ENCODE assay signal across 8 cellular contexts in genomic region chr15:78873796-78874761, GRCh38. TPM values are rescaled to one million over a fixed set of nuclear protein-coding genes. Genes with fewer than 3 reads are reported as not detected.
DNase-seq lines count a peak whose midpoint lies in the region; ATAC-seq and TF ChIP-seq lines count a peak whose summit lies in the region.

No MANE protein-coding gene starts in this region.

- H3K4me3 ChIP-seq in HUES48 (ENCODE audit: low read depth, low read length): peak overlapping the region; percentile 98
- H3K4me3 ChIP-seq in epithelial cell of esophagus (ENCODE audit: low read length): peak overlapping the region; percentile 96

- H3K27me3 Mint-ChIP-seq in CD14-positive monocyte (ENCODE audit: low read depth in 3 of 3) (peaks cover 0 to 2% (median 0%) of the 10 kb centered on the region in 3 donors), neural crest cell (ENCODE audit: low read depth) (peaks cover 7% of the 10 kb centered on the region)
- no peaks in the 10 kb centered on the region for H3K27me3 Mint-ChIP-seq in activated CD4-positive, alpha-beta T cell treated with anti-CD3 and anti-CD28 coated beads, Interleukin-2, amount 10 ng/mL, durations not matched to agents 24 days and 14 days

- H3K4me3 Mint-ChIP-seq in CD14-positive monocyte (peak overlapping the region; percentile 97 to 98), neural crest cell (peak overlapping the region; percentile 100)
- H3K4me3 Mint-ChIP-seq in activated CD4-positive, alpha-beta T cell treated with anti-CD3 and anti-CD28 coated beads, Interleukin-2, amount 10 ng/mL, durations not matched to agents 24 days and 14 days: peak overlapping the region; percentile 96

- TF ChIP-seq CTCF in CD14-positive monocyte (IDR thresholded peaks at IDR 0.05): peak; percentile 18
- TF ChIP-seq CTCF in epithelial cell of esophagus (IDR thresholded peaks at IDR 0.05; ENCODE audit: insufficient read depth, low read depth, low read length, missing control alignments): no peak
- peak; percentile 1 for TF ChIP-seq CTCF in neural crest cell (conservative IDR thresholded peaks at IDR 0.05)

- no peaks in the 10 kb centered on the region for H3K27me3 ChIP-seq in HUES48 (ENCODE audit: control insufficient read depth, insufficient read depth, low read length)

- peak overlapping the region; percentile 100 for H3K9ac ChIP-seq in HUES48 (ENCODE audit: low read depth, low read length)

- H3K36me3 Mint-ChIP-seq in CD14-positive monocyte (no peaks in the 10 kb centered on the region), neural crest cell (ENCODE audit: low read depth) (peaks cover 4% of the 10 kb centered on the region)
- peaks cover 19% of the 10 kb centered on the region for H3K36me3 Mint-ChIP-seq in activated CD4-positive, alpha-beta T cell treated with anti-CD3 and anti-CD28 coated beads, Interleukin-2, amount 10 ng/mL, durations not matched to agents 24 days and 14 days (ENCODE audit: low read depth)

- peak overlapping the region; percentile 99 for H3K27ac ChIP-seq in HUES48 (ENCODE audit: low read depth, low read length)

- DNase-seq in CD14-positive monocyte (ENCODE audit: low spot score) (no peak), epithelial cell of esophagus (ENCODE audit: low read depth) (peak; percentile 24), neural crest cell (ENCODE audit: low read depth, low spot score) (no peak), LoVo (ENCODE audit: low spot score) (no peak)
- peak; percentile 85 for DNase-seq in activated CD4-positive, alpha-beta T cell treated with anti-CD3 and anti-CD28 coated beads, Interleukin-2, amount 10 ng/mL, durations not matched to agents 24 days and 14 days

- H3K9me3 Mint-ChIP-seq in CD14-positive monocyte: peaks cover 0 to 3% (median 0%) of the 10 kb centered on the region in 7 donors
- no peaks in the 10 kb centered on the region for H3K9me3 Mint-ChIP-seq in activated CD4-positive, alpha-beta T cell treated with anti-CD3 and anti-CD28 coated beads, Interleukin-2, amount 10 ng/mL, durations not matched to agents 24 days and 14 days
- H3K9me3 Mint-ChIP-seq in neural crest cell: no peaks in the 10 kb centered on the region

- H3K27ac Mint-ChIP-seq in CD14-positive monocyte (peak overlapping the region; percentile 100), neural crest cell (ENCODE audit: unreplicated experiment) (peak overlapping the region; percentile 100)
- peak overlapping the region; percentile 100 for H3K27ac Mint-ChIP-seq in activated CD4-positive, alpha-beta T cell treated with anti-CD3 and anti-CD28 coated beads, Interleukin-2, amount 10 ng/mL, durations not matched to agents 24 days and 14 days

- H3K4me1 ChIP-seq in HUES48 (ENCODE audit: control insufficient read depth, insufficient read depth, low read length): peaks cover 34% of the 10 kb centered on the region

- H3K4me1 Mint-ChIP-seq in CD14-positive monocyte (peaks cover 41% of the 10 kb centered on the region), neural crest cell (peaks cover 63% of the 10 kb centered on the region)
- H3K4me1 Mint-ChIP-seq in activated CD4-positive, alpha-beta T cell treated with anti-CD3 and anti-CD28 coated beads, Interleukin-2, amount 10 ng/mL, durations not matched to agents 24 days and 14 days: peaks cover 41% of the 10 kb centered on the region

- H3K9me3 ChIP-seq in HUES48 (ENCODE audit: control insufficient read depth, insufficient read depth, low read length): no peaks in the 10 kb centered on the region

- no peak for ATAC-seq in HG03432 (IDR thresholded peaks at IDR 0.05; ENCODE audit: unreplicated experiment)
- ATAC-seq in GM19397 (IDR thresholded peaks at IDR 0.05; ENCODE audit: unreplicated experiment): no peak

- H3K36me3 ChIP-seq in HUES48 (ENCODE audit: control insufficient read depth, insufficient read depth, low read length): 0 out of 2 replicates have a peak, but pooled peaks cover 9% of the 10 kb centered on the region

- intact Hi-C loops in CD14-positive monocyte (cut with micrococcal nuclease): loop anchor here (10.0 kb wide), 3 partner anchors 71 to 1281 kb away; partner anchors contain the start of genes CTSH (in 1 of the 2) and FAH (in 1 of the 2)
- intact Hi-C loops in activated CD4-positive, alpha-beta T cell treated with anti-CD3 and anti-CD28 coated beads, Interleukin-2, amount 10 ng/mL, durations not matched to agents 24 days and 14 days (cut with micrococcal nuclease): loop anchor here (1.0 to 10.0 kb wide), 4 partner anchors 14 to 1101 kb away; partner anchors contain the start of genes BCL2A1 and IREB2

RNA-seq across cellular contexts. Expression of gene MORF4L1, which starts 1.4 kb away (rescaled TPM):
- 100 to 1,000 TPM; 224 to 242 TPM for polyA plus RNA-seq in CD14-positive monocyte
- 280 and 289 TPM in 2 replicates for total RNA-seq in activated CD4-positive, alpha-beta T cell treated with anti-CD3 and anti-CD28 coated beads, Interleukin-2, amount 10 ng/mL, durations not matched to agents 24 days and 14 days
- 472 and 478 TPM in 2 replicates for total RNA-seq in neural crest cell

Comparison
In these comparisons a context has a peak if more than half of its experiments do, and no peak if none do; other contexts are left out.
1. DNase-seq: peak in activated CD4-positive, alpha-beta T cell treated with anti-CD3 and anti-CD28 coated beads, Interleukin-2, amount 10 ng/mL, durations not matched to agents 24 days and 14 days (single experiment) and epithelial cell of esophagus (single experiment); none in CD14-positive monocyte (single experiment), neural crest cell (single experiment) and LoVo (single experiment).
2. Peak in every context shown above with its lines, with median percentiles within 50 percentile points of each other: H3K27ac Mint-ChIP-seq and H3K4me3 Mint-ChIP-seq.